8 cellular contexts compared by ENCODE assay signal in genomic region chr13:113291997-113292862, GRCh38. TPM values are rescaled to one million over a fixed set of nuclear protein-coding genes. Genes with fewer than 3 reads are reported as not detected.
DNase-seq lines count a peak whose midpoint lies in the region; ATAC-seq and TF ChIP-seq lines count a peak whose summit lies in the region.

No MANE protein-coding gene starts in this region.

- POLR2A ChIA-PET in activated naive CD8-positive, alpha-beta T cell treated with anti-CD3 and anti-CD28 coated beads, Interleukin-2, amount 10 ng/mL, durations not matched to agents 7 days and 5 days (lab: Charles Lee): interaction anchor here (0.8 kb wide), 1 partner anchor 82 kb away, joined by 3 read pairs; the partner anchor contains the start of gene CUL4A

- H3K27ac Mint-ChIP-seq in activated naive CD8-positive, alpha-beta T cell treated with anti-CD3 and anti-CD28 coated beads, Interleukin-2, amount 10 ng/mL, durations not matched to agents 7 days and 5 days: no peak overlapping the region

- H3K9me3 Mint-ChIP-seq in activated naive CD8-positive, alpha-beta T cell treated with anti-CD3 and anti-CD28 coated beads, Interleukin-2, amount 10 ng/mL, durations not matched to agents 7 days and 5 days: peaks cover 2% of the 10 kb centered on the region

- H3K4me3 ChIP-seq in NB4 (ENCODE audit: low read depth, low read length): peak overlapping the region; percentile 53

- TF ChIP-seq POLR2A in NB4 (IDR thresholded peaks at IDR 0.05; ENCODE audit: extremely low read depth, insufficient read length): no peak

- H3K4me1 Mint-ChIP-seq in activated naive CD8-positive, alpha-beta T cell treated with anti-CD3 and anti-CD28 coated beads, Interleukin-2, amount 10 ng/mL, durations not matched to agents 7 days and 5 days: peaks cover 16% of the 10 kb centered on the region

- no peak for ATAC-seq in activated naive CD8-positive, alpha-beta T cell treated with anti-CD3 and anti-CD28 coated beads, Interleukin-2, amount 10 ng/mL, durations not matched to agents 7 days and 5 days (ENCODE audit: low read depth)
- ATAC-seq in HG03097 (IDR thresholded peaks at IDR 0.05; ENCODE audit: low FRiP score, unreplicated experiment) (no peak), GM19035 (IDR thresholded peaks at IDR 0.05; ENCODE audit: unreplicated experiment) (no peak), GM21381 (IDR thresholded peaks at IDR 0.05; ENCODE audit: unreplicated experiment) (no peak)

- DNase-seq in Daoy (ENCODE audit: low read depth) (peak; percentile 22), NB4 (ENCODE audit: low read depth) (peak; percentile 65), iPS-NIHi7 (ENCODE audit: extremely low spot score) (peak; percentile 71)
- DNase-seq in activated naive CD8-positive, alpha-beta T cell treated with anti-CD3 and anti-CD28 coated beads, Interleukin-2, amount 10 ng/mL, durations not matched to agents 7 days and 5 days: no peak
- peak in 4 of 6 experiments; percentile 3 to 23 (median 6) for DNase-seq in stimulated activated naive CD4-positive, alpha-beta T cell (lab: John Stamatoyannopoulos, UW)

- peaks cover 4% of the 10 kb centered on the region for H3K36me3 Mint-ChIP-seq in activated naive CD8-positive, alpha-beta T cell treated with anti-CD3 and anti-CD28 coated beads, Interleukin-2, amount 10 ng/mL, durations not matched to agents 7 days and 5 days

- peaks cover 52% of the 10 kb centered on the region for H3K27me3 Mint-ChIP-seq in activated naive CD8-positive, alpha-beta T cell treated with anti-CD3 and anti-CD28 coated beads, Interleukin-2, amount 10 ng/mL, durations not matched to agents 7 days and 5 days

- TF ChIP-seq CTCF in NB4 (IDR thresholded peaks at IDR 0.05; ENCODE audit: low read depth, low read length): no peak

- peak overlapping the region; percentile 64 for H3K4me3 Mint-ChIP-seq in activated naive CD8-positive, alpha-beta T cell treated with anti-CD3 and anti-CD28 coated beads, Interleukin-2, amount 10 ng/mL, durations not matched to agents 7 days and 5 days

RNA-seq across cellular contexts. Expression of gene LAMP1, which starts 4.8 kb away (rescaled TPM):
- total RNA-seq in Daoy (2014; rRNA removed; shearing (Covaris generic)): 45.6 and 66.7 TPM in 2 replicates
- total RNA-seq in activated naive CD8-positive, alpha-beta T cell treated with anti-CD3 and anti-CD28 coated beads, Interleukin-2, amount 10 ng/mL, durations not matched to agents 7 days and 5 days: 10 to 100 TPM; 90.1 to 96.5 TPM
